In the genomic region with DNA sequence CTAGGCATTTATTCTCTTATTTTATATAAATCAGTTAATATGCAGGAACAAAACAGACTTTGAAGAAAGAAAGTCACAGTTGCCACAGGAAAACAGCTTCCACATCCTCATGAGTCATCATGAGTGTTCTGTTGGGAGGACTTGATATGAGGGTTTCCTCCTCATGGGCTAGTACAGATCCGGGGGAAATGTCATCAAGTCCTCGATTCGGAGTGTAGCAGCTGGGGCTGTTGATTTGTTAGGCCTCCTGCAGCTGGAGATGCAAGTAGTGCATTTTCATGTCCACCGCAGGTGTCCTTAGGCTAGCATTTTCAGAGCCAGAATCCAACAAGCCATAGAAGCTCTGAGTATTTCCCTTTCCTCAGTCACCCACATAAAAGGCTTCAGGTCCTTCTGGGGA, we compare ENCODE assay signal across 1 cellular context.
TF ChIP-seq lines count a peak whose summit lies in the region.

No MANE protein-coding gene starts in this region.

TF ChIP-seq in endothelial cell of umbilical vein, 7 proteins besides CTCF, POLR2A, EP300 and RAD21:
- TF ChIP-seq, protein P1, sequence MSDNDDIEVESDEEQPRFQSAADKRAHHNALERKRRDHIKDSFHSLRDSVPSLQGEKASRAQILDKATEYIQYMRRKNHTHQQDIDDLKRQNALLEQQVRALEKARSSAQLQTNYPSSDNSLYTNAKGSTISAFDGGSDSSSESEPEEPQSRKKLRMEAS (IDR thresholded peaks at IDR 0.05; ENCODE audit: insufficient read depth, insufficient read length), result no peak
- peak; percentile 88 for TF ChIP-seq JUN (IDR thresholded peaks at IDR 0.05; ENCODE audit: borderline replicate concordance, insufficient read depth, insufficient read length, low read depth)
- peak; percentile 37 for TF ChIP-seq GATA2 (IDR thresholded peaks at IDR 0.05; ENCODE audit: insufficient read depth, insufficient read length, low read depth, low read length)
- peak; percentile 93 for TF ChIP-seq FOS (IDR thresholded peaks at IDR 0.05; ENCODE audit: borderline replicate concordance, insufficient read depth, low read length)
- no peak for TF ChIP-seq EZH2 (IDR thresholded peaks at IDR 0.05; ENCODE audit: borderline replicate concordance, low read depth, low read length, severe bottlenecking)
- no peak for TF ChIP-seq MYC (IDR thresholded peaks at IDR 0.05; ENCODE audit: low read depth, low read length)
- TF ChIP-seq POLR2AphosphoS5 (IDR thresholded peaks at IDR 0.05; ENCODE audit: insufficient read depth, low read depth, low read length), result peak; percentile 76
